ENCODE assay signal across 1 cellular context in genomic region chr4:144304025-144304424, GRCh38.
TF ChIP-seq lines count a peak whose summit lies in the region.

No MANE protein-coding gene starts in this region.

TF ChIP-seq in GM23338, 12 proteins besides CTCF, POLR2A, EP300 and RAD21 (continued from another document):
- TF ChIP-seq ZNF462 (CRISPR knock-in tag; IDR thresholded peaks at IDR 0.05): no peak
- TF ChIP-seq EZH2phosphoT487 (IDR thresholded peaks at IDR 0.05; ENCODE audit: unreplicated experiment): no peak
